ENCODE assay signal across 9 cellular contexts in the genomic region with DNA sequence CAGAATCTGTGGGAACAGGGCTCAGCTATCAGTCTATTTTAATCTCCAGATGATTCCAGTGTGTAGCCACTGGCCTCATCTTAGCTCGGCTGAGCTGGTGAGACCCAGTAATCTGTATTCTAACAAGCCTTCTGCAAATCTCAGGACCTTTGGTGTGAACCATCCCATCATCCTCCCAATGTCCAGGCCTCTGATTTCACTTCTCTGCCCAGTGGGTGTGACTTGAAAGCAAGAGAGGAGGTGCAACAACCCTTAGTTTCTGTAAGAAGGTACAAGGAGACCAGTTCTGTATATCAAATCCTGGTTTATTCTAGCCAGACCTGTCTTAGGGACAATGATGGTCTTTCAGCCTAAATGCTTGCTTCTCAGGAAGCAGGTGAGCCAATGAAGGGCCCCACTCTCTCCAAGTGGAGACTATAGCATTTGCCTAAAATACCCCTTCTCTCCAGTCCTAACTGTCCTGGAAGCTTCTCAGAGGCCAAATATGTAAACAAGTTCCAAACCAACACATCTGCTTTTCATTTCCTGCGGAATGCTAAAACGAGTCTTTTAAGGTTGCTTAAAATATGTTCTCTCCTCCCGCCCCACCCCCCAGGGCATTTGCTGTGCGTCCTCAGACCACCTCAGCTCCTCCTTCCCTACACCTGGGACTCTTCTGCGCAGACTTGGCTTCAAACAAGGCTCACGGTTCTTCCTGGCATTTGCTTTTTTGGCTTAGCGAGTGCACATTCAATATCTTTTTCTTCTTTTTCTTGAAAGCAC.
DNase-seq lines count a peak whose midpoint lies in the region; ATAC-seq and TF ChIP-seq lines count a peak whose summit lies in the region.
"Had no signal": no experiment of that assay in that cellular context is flagged by ENCODE, and none has a peak within 500 bp of the region (broad histone marks: within the 10 kb centered on the region; RNA-seq: fewer than 3 reads in every experiment).

No MANE protein-coding gene starts in this region.

- TF ChIP-seq CTCF in C4-2B (conservative IDR thresholded peaks at IDR 0.05) (no peak), osteocyte (IDR thresholded peaks at IDR 0.05) (no peak), GM20000 (IDR thresholded peaks at IDR 0.05; ENCODE audit: extremely low read depth, missing control alignments) (no peak)

- H3K27me3 Mint-ChIP-seq in osteocyte (ENCODE audit: unreplicated experiment) = no peaks in the 10 kb centered on the region
- H3K27me3 Mint-ChIP-seq in effector memory CD8-positive, alpha-beta T cell = no peaks in the 10 kb centered on the region
- H3K27me3 Mint-ChIP-seq: central memory CD8-positive, alpha-beta T cell had no signal

- peak overlapping the region; percentile 68 for H3K27ac Mint-ChIP-seq in osteocyte (ENCODE audit: unreplicated experiment)
- H3K27ac Mint-ChIP-seq in effector memory CD8-positive, alpha-beta T cell = no peak overlapping the region

- no peak for ATAC-seq in effector memory CD8-positive, alpha-beta T cell (replicated peaks)
- ATAC-seq in GM19324 (IDR thresholded peaks at IDR 0.05; ENCODE audit: low FRiP score, unreplicated experiment) = no peak
- no peak for ATAC-seq in HG03571 (IDR thresholded peaks at IDR 0.05; ENCODE audit: unreplicated experiment)

- peaks cover 23% of the 10 kb centered on the region for H3K4me1 Mint-ChIP-seq in osteocyte (ENCODE audit: unreplicated experiment)
- no peaks in the 10 kb centered on the region for H3K4me1 Mint-ChIP-seq in effector memory CD8-positive, alpha-beta T cell (ENCODE audit: low read depth in 2 of 2)

- no peak overlapping the region for H3K4me3 Mint-ChIP-seq in osteocyte (ENCODE audit: unreplicated experiment)
- no peak overlapping the region for H3K4me3 Mint-ChIP-seq in effector memory CD8-positive, alpha-beta T cell
- H3K4me3 Mint-ChIP-seq: central memory CD8-positive, alpha-beta T cell had no signal

- DNase-seq in NCI-H526 treated with DMSO at 0.1 percent for 48 hours (lab: John Stamatoyannopoulos, UW) = peak; percentile 1
- DNase-seq in fibroblast of gingiva (ENCODE audit: low read depth) = peak; percentile 85
- no peak for DNase-seq in osteocyte (ENCODE audit: extremely low spot score, unreplicated experiment)
- DNase-seq in effector memory CD8-positive, alpha-beta T cell = no peak
- no peak for DNase-seq in GM20000 (ENCODE audit: low spot score)

- H3K9me3 Mint-ChIP-seq in osteocyte (ENCODE audit: unreplicated experiment) = no peaks in the 10 kb centered on the region
- no peaks in the 10 kb centered on the region for H3K9me3 Mint-ChIP-seq in effector memory CD8-positive, alpha-beta T cell
- H3K9me3 Mint-ChIP-seq: central memory CD8-positive, alpha-beta T cell had no signal

- H3K36me3 Mint-ChIP-seq in osteocyte (ENCODE audit: unreplicated experiment) = no peaks in the 10 kb centered on the region
- H3K36me3 Mint-ChIP-seq in effector memory CD8-positive, alpha-beta T cell (ENCODE audit: insufficient read depth) = no peaks in the 10 kb centered on the region

- peak overlapping the region; percentile 16 for H3K27ac ChIP-seq in C4-2B

Comparison
In these comparisons a context has a peak if more than half of its experiments do, and no peak if none do; other contexts are left out.
1. DNase-seq: peak in NCI-H526 treated with DMSO at 0.1 percent for 48 hours (single experiment) and fibroblast of gingiva (single experiment); none in osteocyte (single experiment), effector memory CD8-positive, alpha-beta T cell (0 of 3) and GM20000 (single experiment).